12 cellular contexts compared by ENCODE assay signal in genomic region chr12:2244013-2244861, GRCh38.
DNase-seq lines count a peak whose midpoint lies in the region; ATAC-seq and FAIRE-seq lines count a peak whose summit lies in the region.
"Had no signal": no experiment of that assay in that cellular context is flagged by ENCODE, and none has a peak within 500 bp of the region (broad histone marks: within the 10 kb centered on the region; RNA-seq: fewer than 3 reads in every experiment).

No MANE protein-coding gene starts in this region.

- DNase-seq in Caki2 (ENCODE audit: low read depth) = peak; percentile 76
- DNase-seq in NCI-H446 (lab: John Stamatoyannopoulos, UW) = peak; percentile 43 to 70
- DNase-seq in epidermal melanocyte (ENCODE audit: insufficient read length, low spot score) = peak; percentile 44
- DNase-seq in myocyte (ENCODE audit: low read depth) = peak; percentile 87
- DNase-seq in COLO668 (lab: John Stamatoyannopoulos, UW; ENCODE audit: unreplicated experiment) = no peak
- no peak for DNase-seq in NCI-H128 (lab: John Stamatoyannopoulos, UW; ENCODE audit: unreplicated experiment)
- DNase-seq in GM19239 (ENCODE audit: insufficient read length, low spot score) = no peak
- DNase-seq: activated CD4-positive, alpha-beta T cell treated with anti-CD3 and anti-CD28 coated beads, Interleukin-2, amount 50 U/mL, for 4 hours; foreskin melanocyte; NCI-H1105; stimulated activated CD4-positive, alpha-beta T cell treated with anti-CD3 and anti-CD28 coated beads, Interleukin-4, amount 100 ng/mL, for 4 hours had no signal

- ATAC-seq in GM18502 (IDR thresholded peaks at IDR 0.05; ENCODE audit: poor library complexity, unreplicated experiment) = no peak

- FAIRE-seq in GM19239 (lab: Jason Lieb, UNC) = no peak

- in situ Hi-C loops in Caki2 (cut with HindIII; ENCODE audit: low pct_unique_long_range_greater_than_20kb, low sequenced_read_pairs) = no loop called here

Comparison
In these comparisons a context has a peak if more than half of its experiments do, and no peak if none do; other contexts are left out.
1. DNase-seq: peak in Caki2 (single experiment), NCI-H446 (2 of 2), epidermal melanocyte (single experiment) and myocyte (single experiment); none in COLO668 (single experiment), NCI-H128 (single experiment) and GM19239 (single experiment).